Comparison of ENCODE assay signal across 27 cellular contexts in genomic region chr2:30649828-30650227, GRCh38.
DNase-seq lines count a peak whose midpoint lies in the region; ATAC-seq, FAIRE-seq and TF ChIP-seq lines count a peak whose summit lies in the region.
"Had no signal": no experiment of that assay in that cellular context is flagged by ENCODE, and none has a peak within 500 bp of the region (broad histone marks: within the 10 kb centered on the region; RNA-seq: fewer than 3 reads in every experiment).

No MANE protein-coding gene starts in this region.

- no peak overlapping the region for H3K4ac ChIP-seq in mesendoderm (ENCODE audit: low read depth, low read length)

- no peak overlapping the region for H4K5ac ChIP-seq in mesendoderm (ENCODE audit: low read length)

- in situ Hi-C loops in HepG2 (cut with HindIII; ENCODE audit: extremely low pct_ligation_motif_present, low pct_unique_long_range_greater_than_20kb), result no loop called here

- no peak overlapping the region for H2AFZ ChIP-seq in HepG2 (ENCODE audit: low read length)

- H3K4me3 ChIP-seq in HepG2 (replicated peaks in 1 of 3; ENCODE audit: insufficient read depth in 1 of 3, low read depth in 2 of 3, low read length in 3 of 3), result no peak overlapping the region
- no peak overlapping the region for H3K4me3 ChIP-seq in right lobe of liver
- H3K4me3 ChIP-seq in mesendoderm (ENCODE audit: low read length), result no peak overlapping the region
- H3K4me3 ChIP-seq: A549; BLaER1 treated with 17β-estradiol and CSF1 and Interleukin-3, amounts not matched to agents 10 nM and 100 nM; GM12878 had no signal

- no peaks in the 10 kb centered on the region for H3K4me1 Mint-ChIP-seq in activated CD4-positive, alpha-beta T cell treated with anti-CD3 and anti-CD28 coated beads, Interleukin-2, amount 10 ng/mL, durations not matched to agents 24 days and 14 days
- H3K4me1 Mint-ChIP-seq: B cell; CD4-positive, alpha-beta memory T cell; CD4-positive, CD25-positive, alpha-beta regulatory T cell; CD8-positive, alpha-beta memory T cell had no signal

- TF ChIP-seq RAD21 in HepG2 (CRISPR knock-in tag; IDR thresholded peaks at IDR 0.05), result no peak

- no peak overlapping the region for H3K27ac ChIP-seq in HepG2 (ENCODE audit: extremely low read length, insufficient read depth, low read length)
- H3K27ac ChIP-seq in right lobe of liver, result no peak overlapping the region
- H3K27ac ChIP-seq in mesendoderm (ENCODE audit: low read depth, low read length), result no peak overlapping the region
- H3K27ac ChIP-seq: 22Rv1; A549; BLaER1 treated with 17β-estradiol and CSF1 and Interleukin-3, amounts not matched to agents 10 nM and 100 nM had no signal

- H3K27me3 Mint-ChIP-seq in activated CD4-positive, alpha-beta T cell treated with anti-CD3 and anti-CD28 coated beads, Interleukin-2, amount 10 ng/mL, durations not matched to agents 24 days and 14 days, result no peaks in the 10 kb centered on the region
- H3K27me3 Mint-ChIP-seq: B cell; CD4-positive, alpha-beta memory T cell; CD4-positive, CD25-positive, alpha-beta regulatory T cell; CD8-positive, alpha-beta memory T cell had no signal

- no peak overlapping the region for H2BK5ac ChIP-seq in mesendoderm (ENCODE audit: low read length)

- TF ChIP-seq EP300 in HepG2 (IDR thresholded peaks at IDR 0.05; ENCODE audit: low read depth in 2 of 2, low read length in 2 of 2), result no peak
- TF ChIP-seq EP300 in HepG2 (CRISPR knock-in tag; IDR thresholded peaks at IDR 0.05; ENCODE audit: borderline replicate concordance), result no peak

- no peak overlapping the region for H3K23ac ChIP-seq in mesendoderm (ENCODE audit: low read length)

- H3K9me3 ChIP-seq in HepG2 (ENCODE audit: low read length) (no peaks in the 10 kb centered on the region), right lobe of liver (no peaks in the 10 kb centered on the region)
- H3K9me3 ChIP-seq: A549; BLaER1 treated with 17β-estradiol and CSF1 and Interleukin-3, amounts not matched to agents 10 nM and 100 nM had no signal

- no peaks in the 10 kb centered on the region for H3K4me1 ChIP-seq in HepG2 (ENCODE audit: insufficient read depth, low read length)
- H3K4me1 ChIP-seq in right lobe of liver, result no peaks in the 10 kb centered on the region
- peaks cover 11% of the 10 kb centered on the region for H3K4me1 ChIP-seq in mesendoderm (ENCODE audit: control insufficient read depth, low read depth, low read length)
- H3K4me1 ChIP-seq: A549; BLaER1 treated with 17β-estradiol and CSF1 and Interleukin-3, amounts not matched to agents 10 nM and 100 nM had no signal

- FAIRE-seq in HepG2 (lab: Jason Lieb, UNC), result no peak
- FAIRE-seq: A549, GM12878, GM12892, GM18507 had no signal

- no peak overlapping the region for H3K27ac Mint-ChIP-seq in activated CD4-positive, alpha-beta T cell treated with anti-CD3 and anti-CD28 coated beads, Interleukin-2, amount 10 ng/mL, durations not matched to agents 24 days and 14 days
- H3K27ac Mint-ChIP-seq: B cell had no signal

- TF ChIP-seq POLR2A in HepG2 (IDR thresholded peaks at IDR 0.05; ENCODE audit: insufficient read depth in 1 of 2, low read depth in 2 of 2, low read length in 2 of 2) (no peak), right lobe of liver (IDR thresholded peaks at IDR 0.05) (no peak)

- no peak overlapping the region for H3K4me3 Mint-ChIP-seq in activated CD4-positive, alpha-beta T cell treated with anti-CD3 and anti-CD28 coated beads, Interleukin-2, amount 10 ng/mL, durations not matched to agents 24 days and 14 days
- H3K4me3 Mint-ChIP-seq: B cell; CD14-positive monocyte; CD4-positive, alpha-beta memory T cell; CD4-positive, CD25-positive, alpha-beta regulatory T cell; CD8-positive, alpha-beta memory T cell had no signal

- peak; percentile 45 for DNase-seq in activated CD4-positive, alpha-beta T cell treated with anti-CD3 and anti-CD28 coated beads, Interleukin-2, amount 10 ng/mL, durations not matched to agents 24 days and 14 days
- no peak for DNase-seq in activated CD4-positive, alpha-beta T cell treated with anti-CD3 and anti-CD28 coated beads for 48 hours
- DNase-seq in HepG2 (ENCODE audit: low spot score) (no peak), right lobe of liver (no peak), mesendoderm (no peak), NOMO-1 (lab: John Stamatoyannopoulos, UW; ENCODE audit: unreplicated experiment in 2 of 2) (no peak)
- DNase-seq in activated T-cell treated with anti-CD3 and anti-CD28 coated beads, Interleukin-2, amount 50 U/mL, for 1 hour, result no peak
- DNase-seq: AML-193; CD4-positive, alpha-beta memory T cell; CD4-positive, CD25-positive, alpha-beta regulatory T cell; CD8-positive, alpha-beta memory T cell; COR-L47; DMS 273 treated with DMSO at 0.1 percent for 48 hours; DMS153; DMS53; DMS79; DND-41; EL; GDM1 had no signal

- H3K36me3 Mint-ChIP-seq in activated CD4-positive, alpha-beta T cell treated with anti-CD3 and anti-CD28 coated beads, Interleukin-2, amount 10 ng/mL, durations not matched to agents 24 days and 14 days (ENCODE audit: low read depth), result no peaks in the 10 kb centered on the region
- H3K36me3 Mint-ChIP-seq: CD14-positive monocyte; CD4-positive, alpha-beta memory T cell; CD4-positive, CD25-positive, alpha-beta regulatory T cell; CD8-positive, alpha-beta memory T cell had no signal

- no peaks in the 10 kb centered on the region for H3K79me1 ChIP-seq in mesendoderm (ENCODE audit: low read length)

- BruUV-seq in HepG2 (replicated peaks; lab: Mats Ljungman, UMichigan), result no TSS peak

- H3K4me2 ChIP-seq in HepG2 (ENCODE audit: low read depth, low read length) (no peak overlapping the region), mesendoderm (ENCODE audit: low read length) (no peak overlapping the region)
- H3K4me2 ChIP-seq: A549; BLaER1 treated with 17β-estradiol and CSF1 and Interleukin-3, amounts not matched to agents 10 nM and 100 nM had no signal

- no peaks in the 10 kb centered on the region for H4K20me1 ChIP-seq in HepG2 (ENCODE audit: insufficient read depth, low read length)
- H4K20me1 ChIP-seq: BLaER1 treated with 17β-estradiol and CSF1 and Interleukin-3, amounts not matched to agents 10 nM and 100 nM had no signal

- H4K8ac ChIP-seq in mesendoderm (ENCODE audit: low read depth, low read length), result no peak overlapping the region

- peak; percentile 14; the same call in 1 of the 3 replicates for ATAC-seq in HepG2
- ATAC-seq in right lobe of liver, result no peak
- ATAC-seq: GM12878 had no signal

- H3K9ac ChIP-seq in HepG2 (ENCODE audit: insufficient read depth, low read depth, low read length) (no peak overlapping the region), mesendoderm (ENCODE audit: low read length) (no peak overlapping the region)
- H3K9ac ChIP-seq: BLaER1 treated with 17β-estradiol and CSF1 and Interleukin-3, amounts not matched to agents 10 nM and 100 nM had no signal

- H3K36me3 ChIP-seq in HepG2 (replicated peaks in 1 of 2; ENCODE audit: control insufficient read depth in 1 of 2, insufficient read depth in 2 of 2, low read length in 2 of 2) (no peaks in the 10 kb centered on the region), right lobe of liver (no peaks in the 10 kb centered on the region), mesendoderm (ENCODE audit: control insufficient read depth, insufficient read depth, low read length) (no peaks in the 10 kb centered on the region)

- no peak overlapping the region for H2BK15ac ChIP-seq in mesendoderm (replicated peaks; ENCODE audit: low read depth)

- CTCF ChIA-PET in HepG2 (lab: Yijun Ruan, JAX; ENCODE audit: low intra/inter-chr PET ratio, low total read pairs), result no interaction called here

- peak overlapping the region; percentile 57 for H2AK5ac ChIP-seq in mesendoderm (ENCODE audit: low read length)

- no peak overlapping the region for H3K18ac ChIP-seq in mesendoderm (ENCODE audit: low read length)

- TF ChIP-seq CTCF in HepG2 (CRISPR knock-in tag; IDR thresholded peaks at IDR 0.05) (no peak), right lobe of liver (IDR thresholded peaks at IDR 0.05) (no peak)

- H3K56ac ChIP-seq in mesendoderm (ENCODE audit: low read length), result no peak overlapping the region

- H3K27me3 ChIP-seq in HepG2 (ENCODE audit: control insufficient read depth in 1 of 2, insufficient read depth in 2 of 2, low read length in 2 of 2), result peaks cover 0 to 8% of the 10 kb centered on the region in 2 experiments; a peak in 4 of 5 replicates
- H3K27me3 ChIP-seq in right lobe of liver, result no peaks in the 10 kb centered on the region
- H3K27me3 ChIP-seq in mesendoderm (ENCODE audit: insufficient read depth, low read length, poor library complexity), result no peaks in the 10 kb centered on the region
- H3K27me3 ChIP-seq: BLaER1 treated with 17β-estradiol and CSF1 and Interleukin-3, amounts not matched to agents 10 nM and 100 nM had no signal

- 33% methylated on average over 4 of the region's 5 CpGs for WGBS in HepG2 (ENCODE audit: low lambda C conversion rate)
- WGBS in right lobe of liver (ENCODE audit: insufficient coverage, low coverage, low lambda C conversion rate, missing lambda C conversion rate), result no CpG with 5 or more reads among the region's 5 CpGs
- WGBS in mesendoderm (ENCODE audit: extremely low coverage, insufficient coverage, low lambda C conversion rate), result no CpG with 5 or more reads among the region's 5 CpGs

- H3K9me3 Mint-ChIP-seq in activated CD4-positive, alpha-beta T cell treated with anti-CD3 and anti-CD28 coated beads, Interleukin-2, amount 10 ng/mL, durations not matched to agents 24 days and 14 days, result no peaks in the 10 kb centered on the region
- H3K9me3 Mint-ChIP-seq: CD14-positive monocyte; CD4-positive, alpha-beta memory T cell; CD4-positive, CD25-positive, alpha-beta regulatory T cell; CD8-positive, alpha-beta memory T cell had no signal

- intact Hi-C loops in activated CD4-positive, alpha-beta T cell treated with anti-CD3 and anti-CD28 coated beads, Interleukin-2, amount 10 ng/mL, durations not matched to agents 24 days and 14 days (cut with micrococcal nuclease), result no loop called here
- intact Hi-C loops in HepG2 (cut with micrococcal nuclease; ENCODE audit: unreplicated experiment), result loop anchor here (1.0 kb wide), 1 partner anchor 13 kb away; no protein-coding TSS in a partner anchor
- intact Hi-C loops in right lobe of liver (cut with DNase I), result no loop called here

- H3K79me2 ChIP-seq in HepG2 (ENCODE audit: insufficient read depth, low read length) (no peaks in the 10 kb centered on the region), mesendoderm (ENCODE audit: control insufficient read depth, insufficient read depth, low read length) (no peaks in the 10 kb centered on the region)

- POLR2A ChIA-PET in HepG2 (lab: Yijun Ruan, JAX), result no interaction called here

- H2BK120ac ChIP-seq in mesendoderm (ENCODE audit: low read depth, low read length), result no peak overlapping the region

TF ChIP-seq in HepG2, 621 proteins besides CTCF, POLR2A, EP300 and RAD21 (continues in another document):
- TF ChIP-seq SOX6 (IDR thresholded peaks at IDR 0.05) (no peak), SOX6 (CRISPR knock-in tag; IDR thresholded peaks at IDR 0.05) (no peak)
